ENCODE assay signal across 10 cellular contexts in genomic region chr4:68505452-68505851, GRCh38. TPM values are rescaled to one million over a fixed set of nuclear protein-coding genes. Genes with fewer than 3 reads are reported as not detected.
"Had no signal": no experiment of that assay in that cellular context is flagged by ENCODE, and none has a peak within 500 bp of the region (broad histone marks: within the 10 kb centered on the region; RNA-seq: fewer than 3 reads in every experiment).

No MANE protein-coding gene starts in this region.

RNA-seq across cellular contexts. Expression of gene TMPRSS11E, which starts 58.2 kb away (rescaled TPM):
- total RNA-seq: activated CD8-positive, alpha-beta T cell treated with anti-CD3 and anti-CD28 coated beads, Interleukin-2, amount 10 ng/mL, durations not matched to agents 7 days and 5 days; activated T-helper 1 cell treated with anti-CD3 and anti-CD28 coated beads, Interleukin-12 subunit alpha, Interleukin-12 subunit beta, Interleukin-2, Interleukin-4 antibody, amounts not matched to agents 30 ng/mL and 10 ng/mL and 1 ng/mL, durations not matched to agents 14 hours and 24 hours and 36 hours; gastrocnemius medialis; left lung; lung; mesenteric fat pad; mucosa of gallbladder; skeletal muscle tissue; subcutaneous adipose tissue; upper lobe of left lung had no signal
